In the genomic region with DNA sequence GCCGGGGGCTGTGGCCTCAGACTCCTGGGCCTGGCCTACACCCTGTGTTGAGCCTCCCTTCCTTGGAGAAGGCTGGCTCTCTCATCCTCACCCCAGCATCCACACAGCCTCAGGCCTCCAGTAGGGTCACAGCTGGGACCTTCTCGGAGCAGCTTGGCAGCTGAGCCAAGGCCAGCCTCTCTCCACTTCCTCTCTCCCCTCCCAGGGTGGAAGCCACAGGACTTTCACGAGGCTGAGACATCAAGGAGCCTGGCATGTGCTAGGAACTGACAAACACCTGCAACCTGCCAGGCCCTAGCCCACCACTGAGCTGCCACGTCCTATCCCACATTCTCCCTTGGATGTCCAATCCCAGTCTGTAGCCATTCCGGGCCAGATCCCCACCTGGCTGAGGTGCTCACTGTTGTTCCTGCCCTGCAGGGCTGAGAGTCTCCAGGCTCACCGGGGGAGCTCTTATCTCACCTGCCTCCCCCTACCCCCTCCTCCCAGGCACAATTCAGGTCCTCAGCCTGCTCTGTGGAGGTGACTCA, we compare ENCODE assay signal across 1 cellular context.
TF ChIP-seq lines count a peak whose summit lies in the region.

No MANE protein-coding gene starts in this region.

TF ChIP-seq in H1, 55 proteins besides CTCF, POLR2A, EP300 and RAD21:
- no peak for TF ChIP-seq CHD1 (IDR thresholded peaks at IDR 0.05; ENCODE audit: low read depth, low read length)
- no peak for TF ChIP-seq CBX5 (IDR thresholded peaks at IDR 0.05; ENCODE audit: low read depth, low read length)
- TF ChIP-seq JUND (IDR thresholded peaks at IDR 0.05; ENCODE audit: low read length) = no peak
- TF ChIP-seq TAF1 (IDR thresholded peaks at IDR 0.05; ENCODE audit: low read depth, low read length) = no peak
- TF ChIP-seq RXRA (IDR thresholded peaks at IDR 0.05; ENCODE audit: insufficient read depth, low read depth, low read length) = no peak
- TF ChIP-seq SUZ12 (IDR thresholded peaks at IDR 0.05; ENCODE audit: low read length) = no peak
- no peak for TF ChIP-seq KDM5A (IDR thresholded peaks at IDR 0.05; ENCODE audit: low read length)
- no peak for TF ChIP-seq MAFK (IDR thresholded peaks at IDR 0.05; ENCODE audit: low read depth, low read length)
